ENCODE assay signal across 17 cellular contexts in the genomic region with DNA sequence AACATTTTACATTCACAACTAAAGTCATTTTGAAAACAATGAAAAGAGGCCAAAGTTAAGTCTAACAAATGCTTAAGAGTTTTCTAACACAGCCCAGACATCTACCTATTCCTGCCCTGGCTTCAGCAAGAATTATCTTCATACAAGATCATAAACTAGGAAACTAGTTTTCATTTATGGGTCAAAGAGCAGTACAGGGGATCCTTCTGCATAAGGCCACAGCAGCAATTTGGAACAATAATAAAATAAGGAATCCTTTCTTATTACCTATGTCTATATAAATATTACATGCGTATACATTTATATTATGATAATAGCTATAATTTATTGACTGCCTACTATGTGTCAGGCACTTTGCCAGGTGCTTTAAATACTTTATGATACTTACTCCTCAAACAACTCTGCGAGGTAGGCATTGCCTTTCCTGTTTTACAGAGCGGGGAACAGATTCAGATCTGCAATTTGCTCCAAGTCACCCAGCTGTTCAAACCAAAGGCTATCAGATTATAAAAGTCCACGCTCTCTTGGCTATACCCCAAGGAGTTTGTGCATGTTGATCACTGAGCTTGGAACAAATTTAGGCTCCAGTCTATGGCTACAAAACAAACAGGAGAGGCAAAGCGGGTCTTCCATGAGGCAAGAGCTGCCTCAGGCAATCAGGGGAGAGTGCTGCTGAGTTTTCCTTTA.
DNase-seq lines count a peak whose midpoint lies in the region; ATAC-seq and TF ChIP-seq lines count a peak whose summit lies in the region.
"Had no signal": no experiment of that assay in that cellular context is flagged by ENCODE, and none has a peak within 500 bp of the region (broad histone marks: within the 10 kb centered on the region; RNA-seq: fewer than 3 reads in every experiment).

No MANE protein-coding gene starts in this region.

- H3K9me3 ChIP-seq in IMR-90 (ENCODE audit: control insufficient read depth, insufficient read depth, low read length) (no peaks in the 10 kb centered on the region), prostate gland (no peaks in the 10 kb centered on the region)
- H3K9me3 ChIP-seq: SJSA1, tibial artery had no signal

- no peak overlapping the region for H3K4me3 ChIP-seq in IMR-90 (ENCODE audit: insufficient read depth, low read depth, low read length)
- no peak overlapping the region for H3K4me3 ChIP-seq in prostate gland
- H3K4me3 ChIP-seq: SJSA1, tibial artery had no signal

- CTCF ChIA-PET in IMR-90 (lab: Yijun Ruan, JAX), result interaction anchor here (1.6 kb wide), 1 partner anchor 14 kb away, joined by 3 read pairs; no protein-coding TSS in a partner anchor

- no peak for TF ChIP-seq RAD21 in IMR-90 (IDR thresholded peaks at IDR 0.05; ENCODE audit: low read length)

- H3K27me3 ChIP-seq in IMR-90 (ENCODE audit: control insufficient read depth, insufficient read depth, low read length) (no peaks in the 10 kb centered on the region), prostate gland (replicated peaks; ENCODE audit: insufficient read depth) (no peaks in the 10 kb centered on the region)
- H3K27me3 ChIP-seq: SJSA1, tibial artery had no signal

- POLR2A ChIA-PET in IMR-90 (lab: Charles Lee; ENCODE audit: unreplicated experiment), result no interaction called here

- H2AK5ac ChIP-seq in IMR-90 (ENCODE audit: low read depth, low read length), result no peak overlapping the region

- no CpG with 5 or more reads among the region's 5 CpGs for whole genome bisulfite sequencing in IMR-90 (ENCODE audit: extremely low coverage in 2 of 2, insufficient read length in 1 of 2), 2 experiments
- WGBS in prostate gland, result 17% methylated on average over 5 of the region's 5 CpGs

- intact Hi-C loops in IMR-90 (cut with micrococcal nuclease) (no loop called here), prostate gland (cut with DNase I) (loop anchor here (10.0 kb wide), 1 partner anchor 98 kb away; no protein-coding TSS in a partner anchor)

- H2BK5ac ChIP-seq in IMR-90 (ENCODE audit: low read depth, low read length, poor library complexity, severe bottlenecking), result no peak overlapping the region

- peak overlapping the region; percentile 6; the same call in 1 of the 2 replicates for H3K18ac ChIP-seq in IMR-90 (ENCODE audit: low read depth, low read length)

- no peak overlapping the region for H2AFZ ChIP-seq in IMR-90 (replicated peaks; ENCODE audit: low read length, poor library complexity)

- H2BK15ac ChIP-seq in IMR-90 (ENCODE audit: low read depth, low read length), result no peak overlapping the region; the same call in 2 of the 3 replicates

- H3K4me1 ChIP-seq in IMR-90 (ENCODE audit: control insufficient read depth, insufficient read depth, low read length), result peaks cover 10% of the 10 kb centered on the region
- H3K4me1 ChIP-seq in prostate gland (replicated peaks), result no peaks in the 10 kb centered on the region

- dilution Hi-C loops in IMR-90 (cut with HindIII; ENCODE audit: low sequenced_read_pairs, unreplicated experiment), result no loop called here

- H3K79me1 ChIP-seq in IMR-90 (ENCODE audit: low read depth in 1 of 2, low read length in 2 of 2), result no peaks in the 10 kb centered on the region

- H3K14ac ChIP-seq in IMR-90 (replicated peaks; ENCODE audit: low read depth, low read length), result no peak overlapping the region

- H3K9me1 ChIP-seq in IMR-90 (ENCODE audit: insufficient read depth, low read length), result no peaks in the 10 kb centered on the region

- no peak overlapping the region for H2AK9ac ChIP-seq in IMR-90 (replicated peaks; ENCODE audit: low read depth, low read length, poor library complexity)

- H3K27ac ChIP-seq in IMR-90 (ENCODE audit: insufficient read depth, low read length), result no peak overlapping the region
- H3K27ac ChIP-seq in prostate gland, result peak overlapping the region in 1 of 2 donors; percentile 38
- H3K27ac ChIP-seq: epithelial cell of prostate, SJSA1, tibial artery had no signal

- H3K23ac ChIP-seq in IMR-90 (ENCODE audit: low read depth, low read length), result no peak overlapping the region

- H2BK20ac ChIP-seq in IMR-90 (ENCODE audit: low read depth, low read length), result no peak overlapping the region

- no peak overlapping the region for H2BK120ac ChIP-seq in IMR-90 (ENCODE audit: low read depth, low read length)

- no peak for DNase-seq in IMR-90
- peak; percentile 3 to 39 for DNase-seq in NCI-H1930 (lab: John Stamatoyannopoulos, UW)
- DNase-seq in fibroblast of gingiva (ENCODE audit: low read depth), result peak; percentile 14
- DNase-seq in prostate gland (ENCODE audit: low spot score), result peak; percentile 76
- no peak for DNase-seq in NAMALWA (ENCODE audit: low spot score)
- no peak for DNase-seq in stimulated activated naive CD4-positive, alpha-beta T cell treated with Interleukin-2 at 50 U/mL for 16 hours (lab: John Stamatoyannopoulos, UW)
- DNase-seq: activated CD4-positive, alpha-beta T cell treated with anti-CD3 and anti-CD28 coated beads, Interleukin-2, amount 10 ng/mL, durations not matched to agents 24 days and 14 days; activated naive CD4-positive, alpha-beta T cell treated with Interleukin-2 at 50 U/mL for 16 hours; H9; MV-4-11; NCI-H510A treated with DMSO at 0.1 percent for 48 hours; nucleus accumbens; T-helper 9 cell; tibial artery had no signal

- ATAC-seq in IMR-90 (ENCODE audit: low read depth) (no peak), HG03039 (IDR thresholded peaks at IDR 0.05; ENCODE audit: unreplicated experiment) (no peak)

- TF ChIP-seq CTCF in IMR-90 (conservative IDR thresholded peaks at IDR 0.05; ENCODE audit: low read depth, low read length) (no peak), prostate gland (IDR thresholded peaks at IDR 0.05) (no peak)

- no peaks in the 10 kb centered on the region for H4K20me1 ChIP-seq in IMR-90 (ENCODE audit: insufficient read depth, low read length)

- H4K91ac ChIP-seq in IMR-90 (ENCODE audit: insufficient read depth, low read depth, low read length), result no peak overlapping the region

- peak overlapping the region; percentile 10; the same call in 1 of the 2 replicates for H3K4ac ChIP-seq in IMR-90 (ENCODE audit: low read depth, low read length)

- in situ Hi-C loops in IMR-90 (cut with MboI; ENCODE audit: low sequenced_read_pairs), result no loop called here

- H4K5ac ChIP-seq in IMR-90 (ENCODE audit: low read depth, low read length), result no peak overlapping the region

- H3K9ac ChIP-seq in IMR-90 (ENCODE audit: low read depth, low read length), result no peak overlapping the region

- no peak overlapping the region for H3K56ac ChIP-seq in IMR-90 (ENCODE audit: extremely low read depth, insufficient read depth, low read length)

- H4K8ac ChIP-seq in IMR-90 (ENCODE audit: low read depth in 2 of 2, low read length in 2 of 2), result no peak overlapping the region

- TF ChIP-seq POLR2A in IMR-90 (IDR thresholded peaks at IDR 0.05; ENCODE audit: low read depth, low read length), result no peak
- no peak for TF ChIP-seq POLR2A in prostate gland (IDR thresholded peaks at IDR 0.05)

- no TSS peak for BruUV-seq in IMR-90 (replicated peaks; lab: Mats Ljungman, UMichigan)

- no peak overlapping the region for H3K4me2 ChIP-seq in IMR-90 (ENCODE audit: low read depth, low read length)

- no peaks in the 10 kb centered on the region for H3K36me3 ChIP-seq in IMR-90 (ENCODE audit: control insufficient read depth, insufficient read depth, low read length)
- no peaks in the 10 kb centered on the region for H3K36me3 ChIP-seq in prostate gland
- H3K36me3 ChIP-seq: SJSA1, tibial artery had no signal

TF ChIP-seq in IMR-90, 13 proteins besides CTCF, POLR2A, EP300 and RAD21:
- TF ChIP-seq MAZ (IDR thresholded peaks at IDR 0.05; ENCODE audit: borderline replicate concordance, low read depth, low read length) (no peak), CEBPB (IDR thresholded peaks at IDR 0.05; ENCODE audit: low read depth, low read length) (no peak), SMC3 (IDR thresholded peaks at IDR 0.05; ENCODE audit: low read depth, low read length) (no peak), BHLHE40 (IDR thresholded peaks at IDR 0.05; ENCODE audit: low read depth, low read length) (no peak), RCOR1 (IDR thresholded peaks at IDR 0.05; ENCODE audit: insufficient replicate concordance, low read length) (no peak), NFE2L2 (IDR thresholded peaks at IDR 0.05; ENCODE audit: low read depth, low read length) (no peak), FOS (IDR thresholded peaks at IDR 0.05; ENCODE audit: low read depth, low read length) (no peak), CHD1 (IDR thresholded peaks at IDR 0.05; ENCODE audit: low read depth, low read length) (no peak), RFX5 (IDR thresholded peaks at IDR 0.05; ENCODE audit: low read depth, low read length) (no peak), MXI1 (IDR thresholded peaks at IDR 0.05; ENCODE audit: borderline replicate concordance, low read depth, low read length) (no peak), MAFK (IDR thresholded peaks at IDR 0.05; ENCODE audit: low read depth, low read length) (no peak)
- TF ChIP-seq, protein P1, sequence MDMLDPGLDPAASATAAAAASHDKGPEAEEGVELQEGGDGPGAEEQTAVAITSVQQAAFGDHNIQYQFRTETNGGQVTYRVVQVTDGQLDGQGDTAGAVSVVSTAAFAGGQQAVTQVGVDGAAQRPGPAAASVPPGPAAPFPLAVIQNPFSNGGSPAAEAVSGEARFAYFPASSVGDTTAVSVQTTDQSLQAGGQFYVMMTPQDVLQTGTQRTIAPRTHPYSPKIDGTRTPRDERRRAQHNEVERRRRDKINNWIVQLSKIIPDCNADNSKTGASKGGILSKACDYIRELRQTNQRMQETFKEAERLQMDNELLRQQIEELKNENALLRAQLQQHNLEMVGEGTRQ (IDR thresholded peaks at IDR 0.05; ENCODE audit: low read depth, low read length), result no peak
- TF ChIP-seq, protein P2, sequence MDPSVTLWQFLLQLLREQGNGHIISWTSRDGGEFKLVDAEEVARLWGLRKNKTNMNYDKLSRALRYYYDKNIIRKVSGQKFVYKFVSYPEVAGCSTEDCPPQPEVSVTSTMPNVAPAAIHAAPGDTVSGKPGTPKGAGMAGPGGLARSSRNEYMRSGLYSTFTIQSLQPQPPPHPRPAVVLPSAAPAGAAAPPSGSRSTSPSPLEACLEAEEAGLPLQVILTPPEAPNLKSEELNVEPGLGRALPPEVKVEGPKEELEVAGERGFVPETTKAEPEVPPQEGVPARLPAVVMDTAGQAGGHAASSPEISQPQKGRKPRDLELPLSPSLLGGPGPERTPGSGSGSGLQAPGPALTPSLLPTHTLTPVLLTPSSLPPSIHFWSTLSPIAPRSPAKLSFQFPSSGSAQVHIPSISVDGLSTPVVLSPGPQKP (IDR thresholded peaks at IDR 0.05; ENCODE audit: borderline replicate concordance, low read depth, low read length), result no peak

Comparison
In these comparisons a context has a peak if more than half of its experiments do, and no peak if none do; other contexts are left out.
1. DNase-seq: peak in NCI-H1930 (2 of 2), fibroblast of gingiva (single experiment) and prostate gland (single experiment); none in IMR-90 (single experiment), NAMALWA (single experiment) and stimulated activated naive CD4-positive, alpha-beta T cell treated with Interleukin-2 at 50 U/mL for 16 hours (single experiment).